ENCODE assay signal across 8 cellular contexts in genomic region chr1:47508900-47509488, GRCh38.
DNase-seq lines count a peak whose midpoint lies in the region; ATAC-seq and TF ChIP-seq lines count a peak whose summit lies in the region.

No MANE protein-coding gene starts in this region.

- H3K4me3 Mint-ChIP-seq in activated CD4-positive, alpha-beta T cell treated with anti-CD3 and anti-CD28 coated beads for 36 hours, result peak overlapping the region; percentile 44
- H3K4me3 Mint-ChIP-seq in activated B cell treated with CpG ODN at 0.5 μM for 24 hours, result peak overlapping the region; percentile 69
- peak overlapping the region; percentile 70 to 80 for H3K4me3 Mint-ChIP-seq in stimulated activated naive B cell treated with anti-CD40 and anti-IgM and Interleukin-4, amounts not matched to agents 10 μg/mL and 1 μg/mL and 100 μg/mL, for 72 hours
- no peak overlapping the region for H3K4me3 Mint-ChIP-seq in activated CD4-positive, alpha-beta T cell treated with anti-CD3 and anti-CD28 coated beads, Interleukin-2, amount 10 ng/mL, durations not matched to agents 7 days and 5 days

- intact Hi-C loops in activated CD4-positive, alpha-beta T cell treated with anti-CD3 and anti-CD28 coated beads for 36 hours (cut with DNase I, micrococcal nuclease), result loop anchor here (2.0 kb wide), 1 partner anchor 72 kb away; no protein-coding TSS in a partner anchor
- intact Hi-C loops in activated B cell treated with CpG ODN at 0.5 μM for 24 hours (cut with micrococcal nuclease), result no loop called here

- no peak for TF ChIP-seq CTCF in activated B cell treated with CpG ODN at 0.5 μM for 24 hours (IDR thresholded peaks at IDR 0.05)

- H3K4me1 Mint-ChIP-seq in activated CD4-positive, alpha-beta T cell treated with anti-CD3 and anti-CD28 coated beads for 36 hours, result peaks cover 8% of the 10 kb centered on the region
- H3K4me1 Mint-ChIP-seq in activated B cell treated with CpG ODN at 0.5 μM for 24 hours, result peaks cover 10% of the 10 kb centered on the region
- peaks cover 5 to 16% of the 10 kb centered on the region in 2 donors for H3K4me1 Mint-ChIP-seq in stimulated activated naive B cell treated with anti-CD40 and anti-IgM and Interleukin-4, amounts not matched to agents 10 μg/mL and 1 μg/mL and 100 μg/mL, for 72 hours
- H3K4me1 Mint-ChIP-seq in activated CD4-positive, alpha-beta T cell treated with anti-CD3 and anti-CD28 coated beads, Interleukin-2, amount 10 ng/mL, durations not matched to agents 7 days and 5 days, result no peaks in the 10 kb centered on the region

- H3K27ac ChIP-seq in layer of hippocampus (ENCODE audit: low read depth, low read length), result peak overlapping the region; percentile 52

- no peak for ATAC-seq in activated CD4-positive, alpha-beta T cell treated with anti-CD3 and anti-CD28 coated beads for 36 hours
- no peak for ATAC-seq in activated B cell treated with CpG ODN at 0.5 μM for 24 hours (ENCODE audit: low read depth)
- peak in 1 of 2 donors; percentile 3 for ATAC-seq in stimulated activated naive B cell treated with anti-CD40 and anti-IgM and Interleukin-4, amounts not matched to agents 10 μg/mL and 1 μg/mL and 100 μg/mL, for 72 hours (replicated peaks)

- no peak overlapping the region for H3K27ac Mint-ChIP-seq in activated CD4-positive, alpha-beta T cell treated with anti-CD3 and anti-CD28 coated beads for 36 hours
- no peak overlapping the region for H3K27ac Mint-ChIP-seq in activated B cell treated with CpG ODN at 0.5 μM for 24 hours
- no peak overlapping the region for H3K27ac Mint-ChIP-seq in stimulated activated naive B cell treated with anti-CD40 and anti-IgM and Interleukin-4, amounts not matched to agents 10 μg/mL and 1 μg/mL and 100 μg/mL, for 72 hours
- no peak overlapping the region for H3K27ac Mint-ChIP-seq in activated CD4-positive, alpha-beta T cell treated with anti-CD3 and anti-CD28 coated beads, Interleukin-2, amount 10 ng/mL, durations not matched to agents 7 days and 5 days

- H3K9me3 Mint-ChIP-seq in activated CD4-positive, alpha-beta T cell treated with anti-CD3 and anti-CD28 coated beads for 36 hours (ENCODE audit: low read depth), result peaks cover 4% of the 10 kb centered on the region
- H3K9me3 Mint-ChIP-seq in activated B cell treated with CpG ODN at 0.5 μM for 24 hours, result peaks cover 12% of the 10 kb centered on the region
- H3K9me3 Mint-ChIP-seq in stimulated activated naive B cell treated with anti-CD40 and anti-IgM and Interleukin-4, amounts not matched to agents 10 μg/mL and 1 μg/mL and 100 μg/mL, for 72 hours, result peaks cover 5 to 6% of the 10 kb centered on the region in 2 donors
- H3K9me3 Mint-ChIP-seq in activated CD4-positive, alpha-beta T cell treated with anti-CD3 and anti-CD28 coated beads, Interleukin-2, amount 10 ng/mL, durations not matched to agents 7 days and 5 days, result peaks cover 3% of the 10 kb centered on the region

- no peak for DNase-seq in activated CD4-positive, alpha-beta T cell treated with anti-CD3 and anti-CD28 coated beads for 36 hours
- no peak for DNase-seq in activated CD4-positive, alpha-beta T cell treated with anti-CD3 and anti-CD28 coated beads for 1 hour
- DNase-seq in activated B cell treated with CpG ODN at 0.5 μM for 24 hours (no peak), NCI-H2029 treated with DMSO at 0.1 percent for 48 hours (lab: John Stamatoyannopoulos, UW) (no peak), nucleus accumbens (lab: John Stamatoyannopoulos, UW) (no peak)
- DNase-seq in stimulated activated naive B cell treated with anti-CD40 and anti-IgM and Interleukin-4, amounts not matched to agents 10 μg/mL and 1 μg/mL and 100 μg/mL, for 72 hours, result no peak
- DNase-seq in activated CD4-positive, alpha-beta T cell treated with anti-CD3 and anti-CD28 coated beads, Interleukin-2, amount 10 ng/mL, durations not matched to agents 7 days and 5 days, result no peak

- POLR2A ChIA-PET in activated CD4-positive, alpha-beta T cell treated with anti-CD3 and anti-CD28 coated beads for 36 hours (lab: Charles Lee), result no interaction called here
- POLR2A ChIA-PET in activated B cell treated with CpG ODN at 0.5 μM for 24 hours (lab: Charles Lee), result no interaction called here
- POLR2A ChIA-PET in activated CD4-positive, alpha-beta T cell treated with anti-CD3 and anti-CD28 coated beads, Interleukin-2, amount 10 ng/mL, durations not matched to agents 7 days and 5 days (lab: Charles Lee), result no interaction called here

- no peaks in the 10 kb centered on the region for H3K36me3 Mint-ChIP-seq in activated CD4-positive, alpha-beta T cell treated with anti-CD3 and anti-CD28 coated beads for 36 hours (ENCODE audit: low read depth)
- H3K36me3 Mint-ChIP-seq in activated B cell treated with CpG ODN at 0.5 μM for 24 hours (ENCODE audit: low read depth), result no peaks in the 10 kb centered on the region
- no peaks in the 10 kb centered on the region for H3K36me3 Mint-ChIP-seq in stimulated activated naive B cell treated with anti-CD40 and anti-IgM and Interleukin-4, amounts not matched to agents 10 μg/mL and 1 μg/mL and 100 μg/mL, for 72 hours
- no peaks in the 10 kb centered on the region for H3K36me3 Mint-ChIP-seq in activated CD4-positive, alpha-beta T cell treated with anti-CD3 and anti-CD28 coated beads, Interleukin-2, amount 10 ng/mL, durations not matched to agents 7 days and 5 days (ENCODE audit: low read depth)

- peaks cover 69% of the 10 kb centered on the region for H3K27me3 Mint-ChIP-seq in activated CD4-positive, alpha-beta T cell treated with anti-CD3 and anti-CD28 coated beads for 36 hours
- peaks cover 65% of the 10 kb centered on the region for H3K27me3 Mint-ChIP-seq in activated B cell treated with CpG ODN at 0.5 μM for 24 hours
- peaks cover 50 to 70% of the 10 kb centered on the region in 2 donors for H3K27me3 Mint-ChIP-seq in stimulated activated naive B cell treated with anti-CD40 and anti-IgM and Interleukin-4, amounts not matched to agents 10 μg/mL and 1 μg/mL and 100 μg/mL, for 72 hours
- H3K27me3 Mint-ChIP-seq in activated CD4-positive, alpha-beta T cell treated with anti-CD3 and anti-CD28 coated beads, Interleukin-2, amount 10 ng/mL, durations not matched to agents 7 days and 5 days, result peaks cover 63% of the 10 kb centered on the region

- CTCF ChIA-PET in activated CD4-positive, alpha-beta T cell treated with anti-CD3 and anti-CD28 coated beads for 36 hours (lab: Charles Lee), result no interaction called here
- CTCF ChIA-PET in activated B cell treated with CpG ODN at 0.5 μM for 24 hours (lab: Charles Lee), result no interaction called here
- CTCF ChIA-PET in activated CD4-positive, alpha-beta T cell treated with anti-CD3 and anti-CD28 coated beads, Interleukin-2, amount 10 ng/mL, durations not matched to agents 7 days and 5 days (lab: Charles Lee), result no interaction called here

- peaks cover 4% of the 10 kb centered on the region for H3K27me3 ChIP-seq in layer of hippocampus (ENCODE audit: control insufficient read depth, insufficient read depth, low read length)
